In the genomic region with DNA sequence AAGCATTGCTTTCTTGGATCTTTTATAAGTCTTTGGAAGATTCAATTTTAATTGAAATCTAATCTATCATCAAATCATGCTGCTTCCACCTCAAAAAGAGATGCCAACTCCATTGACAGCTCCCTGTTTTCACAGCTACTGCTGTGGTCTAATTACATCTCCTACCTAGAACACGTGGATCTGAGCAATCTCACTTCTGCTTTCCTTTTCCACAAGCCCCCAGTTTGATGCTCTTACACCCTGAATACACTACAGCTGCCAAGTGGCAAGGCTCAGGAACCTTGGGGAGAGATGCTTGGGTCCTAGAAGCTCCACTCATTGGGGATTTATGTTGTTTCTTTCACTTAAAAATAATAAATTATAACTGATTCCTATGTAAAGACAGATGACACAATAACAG, we compare ENCODE assay signal across 15 cellular contexts.
DNase-seq lines count a peak whose midpoint lies in the region; ATAC-seq and TF ChIP-seq lines count a peak whose summit lies in the region.
"Had no signal": no experiment of that assay in that cellular context is flagged by ENCODE, and none has a peak within 500 bp of the region (broad histone marks: within the 10 kb centered on the region; RNA-seq: fewer than 3 reads in every experiment).

No MANE protein-coding gene starts in this region.

- no peak overlapping the region for H2AK5ac ChIP-seq in H9 (ENCODE audit: insufficient read length, low read length)

- H3K36me3 Mint-ChIP-seq in activated B cell treated with CpG ODN at 0.5 μM for 24 hours (ENCODE audit: low read depth) (no peaks in the 10 kb centered on the region), H9 (ENCODE audit: insufficient read depth in 1 of 3, low read depth in 3 of 3) (no peaks in the 10 kb centered on the region)
- H3K36me3 Mint-ChIP-seq: mesothelial cell of epicardium had no signal

- no peaks in the 10 kb centered on the region for H3K36me3 ChIP-seq in adrenal gland (replicated peaks in 1 of 2)
- no peaks in the 10 kb centered on the region for H3K36me3 ChIP-seq in Peyer's patch
- H3K36me3 ChIP-seq: uterus had no signal

- H4K8ac ChIP-seq in H9 (replicated peaks; ENCODE audit: insufficient read length, low read depth, low read length), result no peak overlapping the region

- no peak overlapping the region for H2BK12ac ChIP-seq in H9 (ENCODE audit: insufficient read length, low read depth, low read length)

- H3K9ac ChIP-seq in H9 (ENCODE audit: extremely low read depth, insufficient read length, low read length), result no peak overlapping the region

- no peak overlapping the region for H2BK20ac ChIP-seq in H9 (ENCODE audit: low read depth, low read length, poor library complexity, severe bottlenecking)

- no peaks in the 10 kb centered on the region for H3K23me2 ChIP-seq in H9 (ENCODE audit: insufficient read length, low read depth, low read length, poor library complexity, severe bottlenecking)

- H3K27ac ChIP-seq in adrenal gland, result no peak overlapping the region
- no peak overlapping the region for H3K27ac ChIP-seq in Peyer's patch
- no peak overlapping the region for H3K27ac ChIP-seq in H9 (ENCODE audit: insufficient read length, low read depth, low read length)
- H3K27ac ChIP-seq: uterus had no signal

- H4K5ac ChIP-seq in H9 (ENCODE audit: insufficient read length, low read depth, low read length), result no peak overlapping the region

- H3K4me1 Mint-ChIP-seq in activated B cell treated with CpG ODN at 0.5 μM for 24 hours, result peaks cover 13% of the 10 kb centered on the region
- no peaks in the 10 kb centered on the region for H3K4me1 Mint-ChIP-seq in H9
- H3K4me1 Mint-ChIP-seq: mesothelial cell of epicardium had no signal

- H3K27me3 ChIP-seq in adrenal gland (no peaks in the 10 kb centered on the region), Peyer's patch (no peaks in the 10 kb centered on the region), H9 (ENCODE audit: insufficient read depth, low read length) (no peaks in the 10 kb centered on the region)
- H3K27me3 ChIP-seq: uterus had no signal

- CTCF ChIA-PET in activated B cell treated with CpG ODN at 0.5 μM for 24 hours (lab: Charles Lee), result no interaction called here

- no peak overlapping the region for H3K18ac ChIP-seq in H9 (ENCODE audit: insufficient read length, low read depth, low read length)

- DNase-seq in activated B cell treated with CpG ODN at 0.5 μM for 24 hours (no peak), adrenal gland (no peak), Peyer's patch (no peak), H9 (no peak), dedifferentiated amniotic fluid mesenchymal stem cell (ENCODE audit: extremely low spot score) (no peak)
- DNase-seq: activated CD4-positive, alpha-beta T cell treated with anti-CD3 and anti-CD28 coated beads, Interleukin-2, amount 50 U/mL, for 48 hours; activated naive CD8-positive, alpha-beta T cell treated with anti-CD3 and anti-CD28 coated beads, Interleukin-2, amount 50 U/mL, for 24 hours; Calu3; head of caudate nucleus; NCI-H226; uterus had no signal

- H3K79me1 ChIP-seq in H9 (ENCODE audit: insufficient read depth, low read depth, low read length, poor library complexity, severe bottlenecking), result no peaks in the 10 kb centered on the region

- no peak for TF ChIP-seq CTCF in activated B cell treated with CpG ODN at 0.5 μM for 24 hours (IDR thresholded peaks at IDR 0.05)
- TF ChIP-seq CTCF in adrenal gland (IDR thresholded peaks at IDR 0.05), result no peak
- no peak for TF ChIP-seq CTCF in Peyer's patch (IDR thresholded peaks at IDR 0.05)
- TF ChIP-seq CTCF in H9 (conservative IDR thresholded peaks at IDR 0.05), result no peak

- H3K4me1 ChIP-seq in adrenal gland (replicated peaks in 1 of 2), result no peaks in the 10 kb centered on the region
- H3K4me1 ChIP-seq in Peyer's patch, result no peaks in the 10 kb centered on the region
- H3K4me1 ChIP-seq in H9 (ENCODE audit: insufficient read depth, low read length), result no peaks in the 10 kb centered on the region
- H3K4me1 ChIP-seq: uterus had no signal

- H2BK120ac ChIP-seq in H9 (ENCODE audit: low read depth, low read length, poor library complexity, severe bottlenecking), result no peak overlapping the region

- H2BK15ac ChIP-seq in H9 (ENCODE audit: low read depth, low read length), result no peak overlapping the region

- no peak overlapping the region for H3K14ac ChIP-seq in H9 (ENCODE audit: insufficient read depth, low read length)

- H2BK5ac ChIP-seq in H9 (ENCODE audit: insufficient read length, low read length), result no peak overlapping the region

- ATAC-seq in GM18858 (IDR thresholded peaks at IDR 0.05; ENCODE audit: unreplicated experiment), result peak; percentile 89
- peak; percentile 89 for ATAC-seq in GM21447 (IDR thresholded peaks at IDR 0.05; ENCODE audit: unreplicated experiment)
- peak; percentile 67 for ATAC-seq in HG03097 (IDR thresholded peaks at IDR 0.05; ENCODE audit: low FRiP score, unreplicated experiment)
- peak; percentile 70 for ATAC-seq in activated B cell treated with CpG ODN at 0.5 μM for 24 hours (ENCODE audit: low read depth)
- ATAC-seq: activated naive CD8-positive, alpha-beta T cell treated with anti-CD3 and anti-CD28 coated beads, Interleukin-2, amount 50 U/mL, for 24 hours had no signal

- no peak overlapping the region for H3K4me3 ChIP-seq in adrenal gland
- H3K4me3 ChIP-seq in Peyer's patch, result no peak overlapping the region
- H3K4me3 ChIP-seq: uterus had no signal

- H3K27ac Mint-ChIP-seq in activated B cell treated with CpG ODN at 0.5 μM for 24 hours, result no peak overlapping the region
- no peak overlapping the region for H3K27ac Mint-ChIP-seq in H9
- H3K27ac Mint-ChIP-seq: activated naive CD8-positive, alpha-beta T cell treated with anti-CD3 and anti-CD28 coated beads, Interleukin-2, amount 50 U/mL, for 24 hours; mesothelial cell of epicardium had no signal

- H4K91ac ChIP-seq in H9 (ENCODE audit: insufficient read length, low read depth, low read length), result no peak overlapping the region

- H3K4me2 ChIP-seq in H9 (ENCODE audit: insufficient read depth, insufficient read length, low read length), result no peak overlapping the region

- POLR2A ChIA-PET in activated B cell treated with CpG ODN at 0.5 μM for 24 hours (lab: Charles Lee), result no interaction called here

- H3K4me3 Mint-ChIP-seq in activated B cell treated with CpG ODN at 0.5 μM for 24 hours (no peak overlapping the region), H9 (no peak overlapping the region)
- H3K4me3 Mint-ChIP-seq: activated naive CD8-positive, alpha-beta T cell treated with anti-CD3 and anti-CD28 coated beads, Interleukin-2, amount 50 U/mL, for 24 hours; mesothelial cell of epicardium had no signal

- TF ChIP-seq POLR2A in adrenal gland (IDR thresholded peaks at IDR 0.05), result no peak
- TF ChIP-seq POLR2A in Peyer's patch (IDR thresholded peaks at IDR 0.05), result no peak

- no peak overlapping the region for H3T11ph ChIP-seq in H9 (ENCODE audit: low read length)

- H4K20me1 ChIP-seq in H9 (ENCODE audit: control insufficient read depth, insufficient read depth, insufficient read length), result no peaks in the 10 kb centered on the region

- H3K79me2 ChIP-seq in H9 (ENCODE audit: insufficient read depth, low read length), result no peaks in the 10 kb centered on the region

- H2AFZ ChIP-seq in H9 (ENCODE audit: low read length), result no peak overlapping the region

- H3K9me3 Mint-ChIP-seq in activated B cell treated with CpG ODN at 0.5 μM for 24 hours (no peaks in the 10 kb centered on the region), H9 (no peaks in the 10 kb centered on the region)
- H3K9me3 Mint-ChIP-seq: mesothelial cell of epicardium had no signal

- H3K56ac ChIP-seq in H9 (ENCODE audit: insufficient read length, low read depth, low read length), result no peak overlapping the region

- intact Hi-C loops in activated B cell treated with CpG ODN at 0.5 μM for 24 hours (cut with micrococcal nuclease), result loop anchor here (5.0 kb wide), 1 partner anchor 35 kb away; no protein-coding TSS in a partner anchor
- intact Hi-C loops in adrenal gland (cut with DNase I), result no loop called here

- no peaks in the 10 kb centered on the region for H3K9me3 ChIP-seq in adrenal gland (replicated peaks in 1 of 3)
- no peaks in the 10 kb centered on the region for H3K9me3 ChIP-seq in Peyer's patch
- H3K9me3 ChIP-seq in H9 (ENCODE audit: control insufficient read depth, low read depth, low read length), result no peaks in the 10 kb centered on the region
- H3K9me3 ChIP-seq: uterus had no signal

- H3K23ac ChIP-seq in H9 (ENCODE audit: insufficient read length, low read depth, low read length), result no peak overlapping the region

- WGBS in adrenal gland, 4 donors, result 29 to 44% (median 37%) methylated on average over 1 of the region's 1 CpG
- no CpG with 5 or more reads among the region's 1 CpG for WGBS in H9 (ENCODE audit: extremely low coverage, insufficient read length, low lambda C conversion rate)

- H3K4ac ChIP-seq in H9 (ENCODE audit: low read depth, low read length), result no peak overlapping the region

- H3K27me3 Mint-ChIP-seq in activated B cell treated with CpG ODN at 0.5 μM for 24 hours (no peaks in the 10 kb centered on the region), H9 (ENCODE audit: low read depth) (no peaks in the 10 kb centered on the region)
- H3K27me3 Mint-ChIP-seq: activated naive CD8-positive, alpha-beta T cell treated with anti-CD3 and anti-CD28 coated beads, Interleukin-2, amount 50 U/mL, for 24 hours had no signal
